8 cellular contexts compared by ENCODE assay signal in genomic region chr4:40924096-40924792, GRCh38.
DNase-seq lines count a peak whose midpoint lies in the region; ATAC-seq and TF ChIP-seq lines count a peak whose summit lies in the region.

No MANE protein-coding gene starts in this region.

- H3K36me3 ChIP-seq in KMS-11 (ENCODE audit: insufficient read depth) (no peaks in the 10 kb centered on the region), prostate gland (no peaks in the 10 kb centered on the region)

- no peak overlapping the region for H3K4me2 ChIP-seq in KMS-11

- H3K4me1 Mint-ChIP-seq in CD4-positive, alpha-beta T cell (ENCODE audit: low read depth) = no peaks in the 10 kb centered on the region

- H3K4me1 ChIP-seq in KMS-11 (ENCODE audit: low read depth, poor library complexity, severe bottlenecking) (no peaks in the 10 kb centered on the region), prostate gland (replicated peaks) (no peaks in the 10 kb centered on the region)

- H3K27ac ChIP-seq in CD4-positive, alpha-beta T cell (ENCODE audit: low read depth, low read length) = no peak overlapping the region
- H3K27ac ChIP-seq in KMS-11 = no peak overlapping the region
- H3K27ac ChIP-seq in prostate gland = no peak overlapping the region

- H4K20me1 ChIP-seq in KMS-11 (ENCODE audit: insufficient read depth) = no peaks in the 10 kb centered on the region

- H3K9ac ChIP-seq in KMS-11 = no peak overlapping the region

- no peak overlapping the region for H3K27ac Mint-ChIP-seq in CD4-positive, alpha-beta T cell

- H2AFZ ChIP-seq in KMS-11 (ENCODE audit: low read depth) = peak overlapping the region; percentile 89

- no peak overlapping the region for H3K4me3 Mint-ChIP-seq in CD4-positive, alpha-beta T cell

- peak; percentile 74 for ATAC-seq in CD4-positive, alpha-beta T cell (ENCODE audit: poor library complexity)
- ATAC-seq in GM19463 (IDR thresholded peaks at IDR 0.05; ENCODE audit: unreplicated experiment) = peak; percentile 92

- no peaks in the 10 kb centered on the region for H3K9me3 ChIP-seq in CD4-positive, alpha-beta T cell (ENCODE audit: control insufficient read depth, low read length)
- H3K9me3 ChIP-seq in prostate gland = no peaks in the 10 kb centered on the region

- CTCF ChIA-PET in CD4-positive, alpha-beta T cell (lab: Charles Lee) = interaction anchor here (1.3 to 1.4 kb wide), 2 partner anchors 15 to 19 kb away, joined by 4 read pairs; no protein-coding TSS in a partner anchor

- H3K27me3 Mint-ChIP-seq in CD4-positive, alpha-beta T cell = peaks cover 29% of the 10 kb centered on the region

- H3K36me3 Mint-ChIP-seq in CD4-positive, alpha-beta T cell (ENCODE audit: low read depth) = no peaks in the 10 kb centered on the region

- TF ChIP-seq POLR2A in prostate gland (IDR thresholded peaks at IDR 0.05) = no peak

- H3K4me3 ChIP-seq in KMS-11 (IDR thresholded peaks at IDR 0.05; ENCODE audit: insufficient read depth, low read depth, low read length) = no peak overlapping the region
- no peak overlapping the region for H3K4me3 ChIP-seq in prostate gland

- POLR2A ChIA-PET in CD4-positive, alpha-beta T cell (lab: Charles Lee) = no interaction called here

- peak; percentile 66 for TF ChIP-seq CTCF in CD4-positive, alpha-beta T cell (IDR thresholded peaks at IDR 0.05)
- TF ChIP-seq CTCF in KMS-11 (conservative IDR thresholded peaks at IDR 0.05; ENCODE audit: low read depth, low read length) = peak; percentile 85
- peak; percentile 19 to 79 (median 68) for TF ChIP-seq CTCF in prostate gland (IDR thresholded peaks at IDR 0.05)

- no peaks in the 10 kb centered on the region for H3K9me3 Mint-ChIP-seq in CD4-positive, alpha-beta T cell

- DNase-seq in CD4-positive, alpha-beta T cell = peak; percentile 32 to 67 (median 44)
- DNase-seq in SHP77 treated with DMSO at 0.1 percent for 48 hours (lab: John Stamatoyannopoulos, UW) = peak; percentile 15
- peak; percentile 43 to 72 (median 56) for DNase-seq in activated naive CD4-positive, alpha-beta T cell (lab: John Stamatoyannopoulos, UW)
- DNase-seq in germinal center (ENCODE audit: low spot score) = peak; percentile 77
- DNase-seq in prostate gland (ENCODE audit: low spot score) = no peak
- no peak for DNase-seq in mesenteric fat pad (ENCODE audit: low spot score)

- no peaks in the 10 kb centered on the region for H3K27me3 ChIP-seq in CD4-positive, alpha-beta T cell (ENCODE audit: control insufficient read depth, insufficient read depth, low read length)
- H3K27me3 ChIP-seq in KMS-11 (ENCODE audit: insufficient read depth, low read depth) (no peaks in the 10 kb centered on the region), prostate gland (replicated peaks; ENCODE audit: insufficient read depth) (no peaks in the 10 kb centered on the region)

- intact Hi-C loops in CD4-positive, alpha-beta T cell (cut with DNase I, micrococcal nuclease) = no loop called here
- intact Hi-C loops in prostate gland (cut with DNase I) = no loop called here

- H3K79me2 ChIP-seq in KMS-11 (ENCODE audit: insufficient read depth, low read depth) = no peaks in the 10 kb centered on the region

- WGBS in prostate gland = 72% methylated on average over 11 of the region's 11 CpGs

Comparison
In these comparisons a context has a peak if more than half of its experiments do, and no peak if none do; other contexts are left out.
1. DNase-seq: peak in CD4-positive, alpha-beta T cell (10 of 10), SHP77 treated with DMSO at 0.1 percent for 48 hours (single experiment), activated naive CD4-positive, alpha-beta T cell (4 of 4) and germinal center (single experiment); none in prostate gland (single experiment) and mesenteric fat pad (single experiment).
2. Peak in every context shown above with its lines, with median percentiles within 50 percentile points of each other: CTCF ChIP-seq.